ENCODE assay signal across 13 cellular contexts in the genomic region with DNA sequence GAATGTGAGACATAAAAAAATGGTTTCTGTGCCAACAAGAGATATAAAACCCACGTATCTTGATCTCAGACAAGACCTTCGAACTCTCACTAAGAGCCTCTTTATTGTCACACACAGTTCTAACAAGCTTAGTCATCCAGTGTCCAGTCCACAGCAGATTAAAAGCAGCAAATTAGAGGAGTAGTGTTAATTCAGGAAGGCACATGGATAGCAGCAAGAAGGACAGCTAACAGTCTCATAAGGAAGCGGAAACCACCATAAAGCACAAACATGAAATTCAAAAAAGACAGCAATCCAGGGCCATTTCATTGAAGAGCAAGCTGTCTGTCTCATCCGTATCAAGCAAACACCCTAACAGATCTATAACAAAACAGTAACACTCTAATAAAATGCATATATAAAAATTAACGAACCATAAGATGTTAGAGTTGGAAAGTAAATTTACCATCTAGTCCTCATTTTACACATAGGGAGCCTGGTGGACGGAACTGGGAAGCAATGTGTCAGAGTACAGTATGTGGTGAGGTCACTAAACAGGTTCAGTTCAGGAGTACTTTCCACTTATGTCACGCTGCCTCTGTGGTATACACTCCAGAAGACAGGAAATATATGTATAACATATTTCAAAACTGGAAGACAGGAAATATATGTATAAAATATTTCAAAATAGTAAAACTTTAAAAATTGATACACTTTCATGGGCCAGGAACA. TPM values are rescaled to one million over a fixed set of nuclear protein-coding genes. Genes with fewer than 3 reads are reported as not detected.
DNase-seq lines count a peak whose midpoint lies in the region; ATAC-seq, FAIRE-seq and TF ChIP-seq lines count a peak whose summit lies in the region.
"Had no signal": no experiment of that assay in that cellular context is flagged by ENCODE, and none has a peak within 500 bp of the region (broad histone marks: within the 10 kb centered on the region; RNA-seq: fewer than 3 reads in every experiment).

No MANE protein-coding gene starts in this region.

- no peaks in the 10 kb centered on the region for H3K4me1 Mint-ChIP-seq in neural progenitor cell

- H3K4me3 ChIP-seq in body of pancreas, result no peak overlapping the region
- H3K4me3 ChIP-seq in neural progenitor cell, result no peak overlapping the region
- H3K4me3 ChIP-seq: right lobe of liver had no signal

- no peaks in the 10 kb centered on the region for H4K20me1 ChIP-seq in neural progenitor cell (ENCODE audit: low read depth)

- H3K36me3 ChIP-seq in body of pancreas (replicated peaks in 1 of 2; ENCODE audit: insufficient read depth in 1 of 2, low read depth in 2 of 2) (no peaks in the 10 kb centered on the region), neural progenitor cell (no peaks in the 10 kb centered on the region)
- H3K36me3 ChIP-seq: right lobe of liver had no signal

- H3K27ac Mint-ChIP-seq in neural progenitor cell, result no peak overlapping the region
- H3K27ac Mint-ChIP-seq: activated CD4-positive, alpha-beta T cell treated with anti-CD3 and anti-CD28 coated beads, Interleukin-2, amount 10 ng/mL, durations not matched to agents 7 days and 5 days; CD14-positive monocyte had no signal

- H3K4me3 Mint-ChIP-seq in neural progenitor cell, result no peak overlapping the region
- H3K4me3 Mint-ChIP-seq: activated CD4-positive, alpha-beta T cell treated with anti-CD3 and anti-CD28 coated beads, Interleukin-2, amount 10 ng/mL, durations not matched to agents 7 days and 5 days; CD14-positive monocyte had no signal

- no peak for TF ChIP-seq CTCF in body of pancreas (IDR thresholded peaks at IDR 0.05)
- TF ChIP-seq CTCF in neural progenitor cell (IDR thresholded peaks at IDR 0.05), result no peak

- H3K9me3 Mint-ChIP-seq in neural progenitor cell, result no peaks in the 10 kb centered on the region
- H3K9me3 Mint-ChIP-seq: activated CD4-positive, alpha-beta T cell treated with anti-CD3 and anti-CD28 coated beads, Interleukin-2, amount 10 ng/mL, durations not matched to agents 7 days and 5 days had no signal

- 70 to 79% methylated on average over 7 of the region's 7 CpGs for WGBS in body of pancreas, 2 donors

- H3K9ac ChIP-seq in neural progenitor cell, result no peak overlapping the region

- H3K4me1 ChIP-seq in body of pancreas (peaks cover 20% of the 10 kb centered on the region), neural progenitor cell (no peaks in the 10 kb centered on the region)

- no peak overlapping the region for H3K4me2 ChIP-seq in neural progenitor cell

- H3K27me3 ChIP-seq in body of pancreas (no peaks in the 10 kb centered on the region), neural progenitor cell (no peaks in the 10 kb centered on the region)
- H3K27me3 ChIP-seq: right lobe of liver had no signal

- H3K9me3 ChIP-seq in body of pancreas (no peaks in the 10 kb centered on the region), neural progenitor cell (ENCODE audit: low read depth) (no peaks in the 10 kb centered on the region)
- H3K9me3 ChIP-seq: right lobe of liver had no signal

- no peaks in the 10 kb centered on the region for H3K27me3 Mint-ChIP-seq in neural progenitor cell (ENCODE audit: insufficient read depth, low read depth)
- H3K27me3 Mint-ChIP-seq: activated CD4-positive, alpha-beta T cell treated with anti-CD3 and anti-CD28 coated beads, Interleukin-2, amount 10 ng/mL, durations not matched to agents 7 days and 5 days had no signal

- H3K27ac ChIP-seq in body of pancreas (no peak overlapping the region), neural progenitor cell (peak overlapping the region; percentile 12)
- H3K27ac ChIP-seq: right lobe of liver had no signal

- H2AFZ ChIP-seq in neural progenitor cell (replicated peaks), result no peak overlapping the region

- DNase-seq in COLO829 (ENCODE audit: low spot score) (peak; percentile 89), MV-4-11 (lab: John Stamatoyannopoulos, UW) (peak; percentile 45), body of pancreas (no peak), neural progenitor cell (ENCODE audit: low spot score) (no peak), NCI-H187 (lab: John Stamatoyannopoulos, UW) (no peak), GM12891 (ENCODE audit: insufficient read length, low spot score) (no peak)
- DNase-seq in effector CD4-positive, alpha-beta T cell, result no peak
- DNase-seq: activated CD4-positive, alpha-beta T cell treated with anti-CD3 and anti-CD28 coated beads, Interleukin-2, amount 10 ng/mL, durations not matched to agents 7 days and 5 days; NCI-H2029 treated with DMSO at 0.1 percent for 48 hours; right lobe of liver; SW 1271 had no signal

- no peaks in the 10 kb centered on the region for H3F3A ChIP-seq in neural progenitor cell (ENCODE audit: low read depth)

- intact Hi-C loops in body of pancreas (cut with DNase I), result no loop called here

- H3K36me3 Mint-ChIP-seq in neural progenitor cell, result peaks cover 4% of the 10 kb centered on the region

- no peak for FAIRE-seq in GM12891 (lab: Jason Lieb, UNC)

- ATAC-seq in body of pancreas (peak; percentile 9), GM21528 (IDR thresholded peaks at IDR 0.05; ENCODE audit: low FRiP score, unreplicated experiment) (no peak)

- peaks cover 31% of the 10 kb centered on the region for H3K79me2 ChIP-seq in neural progenitor cell (ENCODE audit: low read depth)

- no peak for TF ChIP-seq POLR2A in body of pancreas (IDR thresholded peaks at IDR 0.05)
- TF ChIP-seq POLR2A in GM12891 (IDR thresholded peaks at IDR 0.05; ENCODE audit: low read depth, low read length), result no peak

TF ChIP-seq in GM12891, 5 proteins besides CTCF, POLR2A, EP300 and RAD21:
- TF ChIP-seq POU2F2 (IDR thresholded peaks at IDR 0.05; ENCODE audit: low read depth, low read length) (no peak), TAF1 (IDR thresholded peaks at IDR 0.05; ENCODE audit: low read depth, low read length) (no peak), SPI1 (IDR thresholded peaks at IDR 0.05; ENCODE audit: low read depth, low read length) (no peak), POLR2AphosphoS5 (IDR thresholded peaks at IDR 0.05; ENCODE audit: low read depth, low read length) (no peak), PAX5 (IDR thresholded peaks at IDR 0.05; ENCODE audit: insufficient read depth, low read length, severe bottlenecking) (no peak)

RNA-seq across cellular contexts. Expression of a gene that starts 18.3 kb away (rescaled TPM):
- total RNA-seq in body of pancreas, result 10 to 100 TPM; 44.6 to 60.0 TPM
- 11.8 and 20.8 TPM in 2 replicates for total RNA-seq in neural progenitor cell (ENCODE audit: low replicate concordance)
- polyA plus RNA-seq in GM12891 (2012; ENCODE audit: low read depth, missing spikeins), result 7.9 TPM

Comparison
In these comparisons a context has a peak if more than half of its experiments do, and no peak if none do; other contexts are left out.
1. DNase-seq: peak in COLO829 (single experiment) and MV-4-11 (single experiment); none in body of pancreas (0 of 4), neural progenitor cell (single experiment), NCI-H187 (0 of 2), effector CD4-positive, alpha-beta T cell (single experiment) and GM12891 (single experiment).